Comparison of ENCODE assay signal across 6 cellular contexts in genomic region chr7:141737118-141737835, GRCh38. TPM values are rescaled to one million over a fixed set of nuclear protein-coding genes. Genes with fewer than 3 reads are reported as not detected.
DNase-seq lines count a peak whose midpoint lies in the region; ATAC-seq, FAIRE-seq and TF ChIP-seq lines count a peak whose summit lies in the region.

No MANE protein-coding gene starts in this region.

- H3K4me1 ChIP-seq in adrenal gland (replicated peaks in 1 of 2) (peaks cover 10 to 29% of the 10 kb centered on the region in 2 donors), mucosa of rectum (ENCODE audit: control insufficient read depth in 2 of 2, insufficient read depth in 2 of 2, low read length in 2 of 2) (peaks cover 6 to 16% of the 10 kb centered on the region in 2 donors)

- no peak for ATAC-seq in GM18519 (IDR thresholded peaks at IDR 0.05; ENCODE audit: low FRiP score, unreplicated experiment)

- H3K27ac ChIP-seq in AG04450 (ENCODE audit: low read depth, low read length) (peak overlapping the region; percentile 81), adrenal gland (peak overlapping the region; percentile 48 to 90 (median 70)), mucosa of rectum (ENCODE audit: low read depth in 2 of 2, low read length in 2 of 2) (peak overlapping the region; percentile 74 to 83)

- peak overlapping the region; percentile 66 to 76 for H3K9ac ChIP-seq in mucosa of rectum (ENCODE audit: low read depth in 1 of 2, low read length in 2 of 2)

- no peak for FAIRE-seq in frontal cortex (lab: Jason Lieb, UNC)

- no peak for TF ChIP-seq CTCF in AG04450 (IDR thresholded peaks at IDR 0.05; ENCODE audit: low read depth, low read length)
- no peak for TF ChIP-seq CTCF in adrenal gland (IDR thresholded peaks at IDR 0.05)

- H3K36me3 ChIP-seq in adrenal gland (replicated peaks in 1 of 2) (peaks cover 0 to 15% of the 10 kb centered on the region in 2 donors), mucosa of rectum (ENCODE audit: control insufficient read depth in 2 of 2, insufficient read depth in 2 of 2, low read length in 2 of 2) (peaks cover 15 to 18% of the 10 kb centered on the region in 2 donors)

- TF ChIP-seq POLR2A in adrenal gland (IDR thresholded peaks at IDR 0.05) = no peak

- H3K27me3 ChIP-seq in AG04450 (ENCODE audit: control insufficient read depth, insufficient read depth, low read length) (no peaks in the 10 kb centered on the region), adrenal gland (no peaks in the 10 kb centered on the region), mucosa of rectum (ENCODE audit: control insufficient read depth in 2 of 2, insufficient read depth in 2 of 2, low read length in 2 of 2) (no peaks in the 10 kb centered on the region)

- CTCF ChIA-PET in AG04450 (lab: Charles Lee) = interaction anchor here (0.6 to 3.7 kb wide), 30 partner anchors 8 to 921 kb away, joined by 3 to 32 read pairs (median 5); partner anchors contain the start of gene DENND11

- 62 to 69% (median 66%) methylated on average over 11 of the region's 11 CpGs for WGBS in adrenal gland, 4 donors

- no peak for DNase-seq in AG04450 (ENCODE audit: low read depth, low spot score)
- DNase-seq in KG1 (lab: John Stamatoyannopoulos, UW) = peak; percentile 10
- DNase-seq in adrenal gland = peak in 3 of 7 donors; percentile 8 to 19 (median 13)
- no peak for DNase-seq in frontal cortex (ENCODE audit: low spot score in 2 of 2)

- H3K4me3 ChIP-seq in AG04450 (ENCODE audit: low read depth, low read length) (peak overlapping the region; percentile 70), adrenal gland (peak overlapping the region in 3 of 4 donors; percentile 33 to 89 (median 79)), mucosa of rectum (ENCODE audit: low read length in 2 of 2) (peak overlapping the region; percentile 94 to 96)

- POLR2A ChIA-PET in AG04450 (lab: Yijun Ruan, JAX) = interaction anchor here (1.0 kb wide), 2 partner anchors 52 to 186 kb away, joined by 3 to 6 read pairs; partner anchors contain the start of gene AGK

- no peaks in the 10 kb centered on the region for H3K9me3 ChIP-seq in AG04450 (ENCODE audit: control insufficient read depth, insufficient read depth, low read length)
- no peaks in the 10 kb centered on the region for H3K9me3 ChIP-seq in adrenal gland (replicated peaks in 1 of 3)
- H3K9me3 ChIP-seq in mucosa of rectum (ENCODE audit: control insufficient read depth in 2 of 2, low read length in 2 of 2) = no peaks in the 10 kb centered on the region

- intact Hi-C loops in adrenal gland (cut with DNase I) = no loop called here

RNA-seq across cellular contexts. Expression of gene SSBP1, which starts 0.9 kb away (rescaled TPM):
- polyA plus RNA-seq in AG04450 (2011; rRNA removed) = 152 and 212 TPM in 2 replicates
- polyA minus RNA-seq in AG04450 (2011; rRNA and poly(A)+ RNA removed) = 26.7 and 41.0 TPM in 2 replicates
- total RNA-seq in adrenal gland = 100 to 1,000 TPM in 6 of 8 donors, 10 to 100 TPM in 2; 87.0 to 227 (median 119) TPM
- polyA plus RNA-seq in adrenal gland = 100 to 1,000 TPM in 2 of 3 donors, 10 to 100 TPM in 1; 91.4 to 316 (median 163) TPM
- total RNA-seq in frontal cortex = 77.5 TPM

RNA-seq across cellular contexts. Expression of gene TAS2R3, which starts 26.6 kb away (rescaled TPM):
- 0.19 and 0.21 TPM in 2 replicates for polyA plus RNA-seq in AG04450 (2011; rRNA removed)
- 1.7 and 2.9 TPM in 2 replicates for polyA minus RNA-seq in AG04450 (2011; rRNA and poly(A)+ RNA removed)
- total RNA-seq in adrenal gland = 1 to 10 TPM in 3 of 8 donors, under 1 TPM in 4, not detected in 1; 0.28 to 2.6 (median 0.84) TPM
- polyA plus RNA-seq in adrenal gland = not detected
- 1.2 TPM for total RNA-seq in frontal cortex

RNA-seq across cellular contexts. Expression of gene WEE2, which starts 29.1 kb away (rescaled TPM):
- polyA plus RNA-seq in AG04450 (2011; rRNA removed) (not detected in 2 replicates), adrenal gland (under 1 TPM in 2 of 3 donors, not detected in 1; 0.03 to 0.09 TPM)
- not detected in 2 replicates for polyA minus RNA-seq in AG04450 (2011; rRNA and poly(A)+ RNA removed)
- total RNA-seq in adrenal gland (not detected), frontal cortex (under 0.01 TPM)

RNA-seq across cellular contexts. Expression of gene DENND11, which starts 35.3 kb away (rescaled TPM):
- 4.9 and 5.3 TPM in 2 replicates for polyA plus RNA-seq in AG04450 (2011; rRNA removed)
- polyA minus RNA-seq in AG04450 (2011; rRNA and poly(A)+ RNA removed) = 8.3 and 8.4 TPM in 2 replicates
- 10 to 100 TPM in 7 of 8 donors, 1 to 10 TPM in 1; 8.6 to 19.3 (median 14.7) TPM for total RNA-seq in adrenal gland
- polyA plus RNA-seq in adrenal gland = 1 to 10 TPM; 2.7 to 6.2 (median 3.6) TPM
- total RNA-seq in frontal cortex = 32.6 TPM

RNA-seq across cellular contexts. Expression of gene TAS2R4, which starts 39.2 kb away (rescaled TPM):
- 0.26 and 0.36 TPM in 2 replicates for polyA plus RNA-seq in AG04450 (2011; rRNA removed)
- polyA minus RNA-seq in AG04450 (2011; rRNA and poly(A)+ RNA removed) = 0.69 and 1.5 TPM in 2 replicates
- 1 to 10 TPM in 1 of 8 donors, under 1 TPM in 6, not detected in 1; 0.22 to 1.5 (median 0.41) TPM for total RNA-seq in adrenal gland
- under 1 TPM; 0.24 to 0.56 (median 0.31) TPM for polyA plus RNA-seq in adrenal gland
- total RNA-seq in frontal cortex = 2.0 TPM
